In the genomic region with DNA sequence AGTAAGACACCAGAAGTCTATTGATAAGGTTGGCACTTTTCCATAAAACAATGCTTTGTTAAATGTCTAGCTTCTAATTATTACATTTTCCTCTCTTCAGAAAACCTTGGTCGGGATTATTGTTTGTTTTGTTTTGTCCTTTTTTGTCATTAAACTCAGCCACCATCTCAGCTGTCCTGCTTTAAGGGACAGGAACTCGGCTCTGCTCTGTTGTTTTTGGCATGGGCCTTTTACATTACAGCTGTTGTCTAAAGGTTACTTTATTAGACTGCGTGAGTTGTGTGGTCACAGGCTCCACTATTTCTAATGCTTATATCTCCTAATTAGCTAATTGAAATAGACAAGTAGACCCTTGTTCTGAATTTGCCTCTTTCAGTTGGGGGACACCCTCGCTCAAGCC, we compare ENCODE assay signal across 17 cellular contexts. TPM values are rescaled to one million over a fixed set of nuclear protein-coding genes. Genes with fewer than 3 reads are reported as not detected.
DNase-seq lines count a peak whose midpoint lies in the region; FAIRE-seq and TF ChIP-seq lines count a peak whose summit lies in the region.
"Had no signal": no experiment of that assay in that cellular context is flagged by ENCODE, and none has a peak within 500 bp of the region (broad histone marks: within the 10 kb centered on the region; RNA-seq: fewer than 3 reads in every experiment).

No MANE protein-coding gene starts in this region.

- H3K9ac ChIP-seq in astrocyte (ENCODE audit: low read length) = no peak overlapping the region

- TF ChIP-seq CTCF in Calu3 (IDR thresholded peaks at IDR 0.05; ENCODE audit: unreplicated experiment) (no peak), astrocyte (IDR thresholded peaks at IDR 0.05; ENCODE audit: insufficient read depth, low read depth, low read length) (no peak), right atrium auricular region (IDR thresholded peaks at IDR 0.05) (no peak), progenitor cell of endocrine pancreas (IDR thresholded peaks at IDR 0.05; ENCODE audit: unreplicated experiment) (no peak)

- BruUV-seq in Calu3 (replicated peaks; lab: Mats Ljungman, UMichigan) = no TSS peak

- H3K4me2 ChIP-seq in astrocyte (ENCODE audit: low read length) = peak overlapping the region; percentile 27

- no peak overlapping the region for H3K4me3 ChIP-seq in astrocyte (ENCODE audit: insufficient read depth, low read depth, low read length)
- H3K4me3 ChIP-seq in right atrium auricular region = peak overlapping the region; percentile 53 to 68
- H3K4me3 ChIP-seq: SK-N-MC had no signal

- CTCF ChIA-PET in Calu3 (lab: Charles Lee) = interaction anchor here (0.9 to 1.2 kb wide), 3 partner anchors 13 to 121 kb away, joined by 3 to 5 read pairs (median 3); no protein-coding TSS in a partner anchor

- no peaks in the 10 kb centered on the region for H3K27me3 ChIP-seq in astrocyte (ENCODE audit: insufficient read depth, low read length)
- no peaks in the 10 kb centered on the region for H3K27me3 ChIP-seq in right atrium auricular region

- H3K9me3 Mint-ChIP-seq in Calu3 (ENCODE audit: low read depth, unreplicated experiment) = no peaks in the 10 kb centered on the region
- H3K9me3 Mint-ChIP-seq in astrocyte (ENCODE audit: unreplicated experiment) = no peaks in the 10 kb centered on the region
- no peaks in the 10 kb centered on the region for H3K9me3 Mint-ChIP-seq in progenitor cell of endocrine pancreas (ENCODE audit: low read depth)
- H3K9me3 Mint-ChIP-seq: activated CD4-positive, alpha-beta T cell treated with anti-CD3 and anti-CD28 coated beads, Interleukin-2, amount 10 ng/mL, durations not matched to agents 7 days and 5 days; stimulated activated naive CD8-positive, alpha-beta T cell treated with anti-CD3 and anti-CD28 coated beads, Interleukin-15, amount 100 ng/mL, for 72 hours had no signal

- no peak overlapping the region for H3K27ac ChIP-seq in astrocyte (ENCODE audit: low read depth, low read length)
- H3K27ac ChIP-seq in right atrium auricular region = peak overlapping the region; percentile 86 to 92
- H3K27ac ChIP-seq: SK-N-MC had no signal

- no peaks in the 10 kb centered on the region for H3K36me3 ChIP-seq in astrocyte (ENCODE audit: insufficient read depth, low read length)
- H3K36me3 ChIP-seq in right atrium auricular region = peaks cover 8% of the 10 kb centered on the region

- peak overlapping the region; percentile 70 for H3K27ac Mint-ChIP-seq in Calu3 (ENCODE audit: unreplicated experiment)
- H3K27ac Mint-ChIP-seq in astrocyte (ENCODE audit: unreplicated experiment) = no peak overlapping the region
- peak overlapping the region; percentile 7 for H3K27ac Mint-ChIP-seq in progenitor cell of endocrine pancreas
- H3K27ac Mint-ChIP-seq: activated CD4-positive, alpha-beta T cell treated with anti-CD3 and anti-CD28 coated beads, Interleukin-2, amount 10 ng/mL, durations not matched to agents 7 days and 5 days; B cell; naive B cell; stimulated activated naive CD8-positive, alpha-beta T cell treated with anti-CD3 and anti-CD28 coated beads, Interleukin-15, amount 100 ng/mL, for 72 hours had no signal

- H3K9me3 ChIP-seq in astrocyte (ENCODE audit: insufficient read depth, low read depth, low read length) (no peaks in the 10 kb centered on the region), right atrium auricular region (no peaks in the 10 kb centered on the region)

- no peaks in the 10 kb centered on the region for H3K27me3 Mint-ChIP-seq in Calu3 (ENCODE audit: unreplicated experiment)
- H3K27me3 Mint-ChIP-seq in astrocyte (ENCODE audit: low read depth, unreplicated experiment) = no peaks in the 10 kb centered on the region
- no peaks in the 10 kb centered on the region for H3K27me3 Mint-ChIP-seq in progenitor cell of endocrine pancreas

- H3K36me3 Mint-ChIP-seq in Calu3 (ENCODE audit: insufficient read depth, unreplicated experiment) (peaks cover 22% of the 10 kb centered on the region), astrocyte (ENCODE audit: low read depth, unreplicated experiment) (no peaks in the 10 kb centered on the region), progenitor cell of endocrine pancreas (ENCODE audit: insufficient read depth) (no peaks in the 10 kb centered on the region)
- H3K36me3 Mint-ChIP-seq: naive B cell had no signal

- H3K4me3 Mint-ChIP-seq in Calu3 (ENCODE audit: low read depth, unreplicated experiment) = peak overlapping the region; percentile 92
- no peak overlapping the region for H3K4me3 Mint-ChIP-seq in astrocyte (ENCODE audit: unreplicated experiment)
- peak overlapping the region; percentile 68 for H3K4me3 Mint-ChIP-seq in progenitor cell of endocrine pancreas (ENCODE audit: low read depth)
- H3K4me3 Mint-ChIP-seq: activated CD4-positive, alpha-beta T cell treated with anti-CD3 and anti-CD28 coated beads, Interleukin-2, amount 10 ng/mL, durations not matched to agents 7 days and 5 days; B cell; naive B cell; stimulated activated naive CD8-positive, alpha-beta T cell treated with anti-CD3 and anti-CD28 coated beads, Interleukin-15, amount 100 ng/mL, for 72 hours had no signal

- H3K4me1 Mint-ChIP-seq in Calu3 (ENCODE audit: low read depth, unreplicated experiment) = peaks cover 29% of the 10 kb centered on the region
- peaks cover 17% of the 10 kb centered on the region for H3K4me1 Mint-ChIP-seq in astrocyte (ENCODE audit: low read depth, unreplicated experiment)
- H3K4me1 Mint-ChIP-seq in progenitor cell of endocrine pancreas (ENCODE audit: low read depth) = peaks cover 29% of the 10 kb centered on the region
- H3K4me1 Mint-ChIP-seq: activated CD4-positive, alpha-beta T cell treated with anti-CD3 and anti-CD28 coated beads, Interleukin-2, amount 10 ng/mL, durations not matched to agents 7 days and 5 days; B cell had no signal

- no peak overlapping the region for H2AFZ ChIP-seq in astrocyte (ENCODE audit: low read depth, low read length)

- no peaks in the 10 kb centered on the region for H4K20me1 ChIP-seq in astrocyte (ENCODE audit: insufficient read depth, low read length)

- intact Hi-C loops in Calu3 (cut with micrococcal nuclease; ENCODE audit: unreplicated experiment) = loop anchor here (1.0 to 5.0 kb wide), 2 partner anchors 12 to 115 kb away; no protein-coding TSS in a partner anchor

- H3K79me2 ChIP-seq in astrocyte (ENCODE audit: insufficient read depth, low read length) = no peaks in the 10 kb centered on the region

- FAIRE-seq in astrocyte (lab: Jason Lieb, UNC) = no peak

- peaks cover 22% of the 10 kb centered on the region for H3K4me1 ChIP-seq in astrocyte (ENCODE audit: insufficient read depth, low read length)
- peaks cover 0 to 48% of the 10 kb centered on the region in 2 donors for H3K4me1 ChIP-seq in right atrium auricular region

- DNase-seq in Calu3 (no peak), astrocyte (ENCODE audit: low read depth) (no peak), right atrium auricular region (ENCODE audit: low spot score) (no peak), progenitor cell of endocrine pancreas (ENCODE audit: low spot score, unreplicated experiment) (no peak), NCI-H2196 treated with DMSO at 0.1 percent for 48 hours (lab: John Stamatoyannopoulos, UW; ENCODE audit: unreplicated experiment) (no peak), NCI-H2107 treated with DMSO at 0.1 percent for 48 hours (lab: John Stamatoyannopoulos, UW; ENCODE audit: unreplicated experiment) (no peak)
- DNase-seq in stimulated activated CD4-positive, alpha-beta T cell treated with anti-CD3 and anti-CD28 coated beads, Interleukin-15, amount 100 ng/mL, for 24 hours = no peak
- DNase-seq in stimulated activated naive CD4-positive, alpha-beta T cell treated with Interleukin-2 at 50 U/mL for 16 hours (lab: John Stamatoyannopoulos, UW) = no peak
- DNase-seq: activated CD4-positive, alpha-beta T cell treated with anti-CD3 and anti-CD28 coated beads, Interleukin-2, amount 10 ng/mL, durations not matched to agents 7 days and 5 days; activated gamma-delta T cell treated with Interleukin-2 at 50 U/mL for 16 hours; cortex of kidney; H7; naive B cell; NCI-H526 treated with DMSO at 0.1 percent for 48 hours; stimulated activated naive CD8-positive, alpha-beta T cell treated with anti-CD3 and anti-CD28 coated beads, Interleukin-15, amount 100 ng/mL, for 72 hours had no signal

RNA-seq across cellular contexts. Expression of gene PALMD, which starts 1.5 kb away (rescaled TPM):
- total RNA-seq in Calu3 (2022) (6.8 and 19.2 TPM in 2 replicates), astrocyte (0.41 and 0.58 TPM in 2 replicates), right atrium auricular region (10 to 100 TPM; 55.0 to 78.7 TPM), progenitor cell of endocrine pancreas (4.5 and 7.3 TPM in 2 replicates)
- total RNA-seq: activated CD4-positive, alpha-beta T cell treated with anti-CD3 and anti-CD28 coated beads, Interleukin-2, amount 10 ng/mL, durations not matched to agents 7 days and 5 days; B cell; H7 had no signal
